ENCODE assay signal across 16 cellular contexts in genomic region chr5:129670944-129671343, GRCh38.
A peak's percentile ranks its signal among the peaks of the same experiment; 100 is the strongest.
DNase-seq lines count a peak whose midpoint lies in the region; ATAC-seq, FAIRE-seq and TF ChIP-seq lines count a peak whose summit lies in the region.
"Had no signal": no experiment of that assay in that cellular context is flagged by ENCODE, and none has a peak within 500 bp of the region (broad histone marks: within the 10 kb centered on the region; RNA-seq: fewer than 3 reads in every experiment).

No MANE protein-coding gene starts in this region.

- dilution Hi-C loops in mammary epithelial cell (cut with HindIII; ENCODE audit: low sequenced_read_pairs), result no loop called here
- dilution Hi-C loops in keratinocyte (cut with MboI; ENCODE audit: extremely low pct_ligation_motif_present, low sequenced_read_pairs), result no loop called here

- TF ChIP-seq CTCF in mammary epithelial cell (conservative IDR thresholded peaks at IDR 0.05 in 1 of 2, IDR thresholded peaks at IDR 0.05 in 1 of 2; ENCODE audit: extremely low read depth in 1 of 2, insufficient read depth in 1 of 2, low read depth in 1 of 2, low read length in 2 of 2), result no peak
- TF ChIP-seq CTCF in keratinocyte (optimal IDR thresholded peaks at IDR 0.05 in 1 of 3, IDR thresholded peaks at IDR 0.05 in 1 of 3, conservative IDR thresholded peaks at IDR 0.05 in 1 of 3; ENCODE audit: extremely low read depth in 1 of 3, insufficient read depth in 2 of 3, low read length in 3 of 3), result no peak

- peak; percentile 71 for FAIRE-seq in keratinocyte (lab: Jason Lieb, UNC)

- ATAC-seq in HG03469 (IDR thresholded peaks at IDR 0.05; ENCODE audit: unreplicated experiment), result no peak

- H3K9me3 ChIP-seq in mammary epithelial cell (replicated peaks; ENCODE audit: insufficient read depth, low read length) (no peaks in the 10 kb centered on the region), keratinocyte (ENCODE audit: control insufficient read depth, low read depth, low read length) (no peaks in the 10 kb centered on the region)
- H3K9me3 ChIP-seq: thyroid gland had no signal

- no peak overlapping the region for H3K4me3 ChIP-seq in mammary epithelial cell (replicated peaks in 1 of 3; ENCODE audit: insufficient read depth in 1 of 3, low read depth in 2 of 3, low read length in 3 of 3)
- no peak overlapping the region for H3K4me3 ChIP-seq in keratinocyte (ENCODE audit: control insufficient read depth in 2 of 3, extremely low read depth in 1 of 3, insufficient read depth in 2 of 3, low read depth in 1 of 3, low read length in 3 of 3)
- H3K4me3 ChIP-seq: thyroid gland had no signal

- H3K27me3 ChIP-seq in mammary epithelial cell (ENCODE audit: insufficient read depth, low read length) (no peaks in the 10 kb centered on the region), keratinocyte (ENCODE audit: control insufficient read depth, extremely low read depth, insufficient read depth, low read length) (no peaks in the 10 kb centered on the region)
- H3K27me3 ChIP-seq: thyroid gland had no signal

- in situ Hi-C loops in ACHN (cut with HindIII; ENCODE audit: low pct_ligation_motif_present, low pct_unique_long_range_greater_than_20kb, low sequenced_read_pairs), result no loop called here
- in situ Hi-C loops in mammary epithelial cell (cut with MboI; ENCODE audit: low sequenced_read_pairs in 2 of 2), result no loop called here

- H2AFZ ChIP-seq in mammary epithelial cell (ENCODE audit: low read depth, low read length), result peak overlapping the region; percentile 63
- H2AFZ ChIP-seq in keratinocyte (ENCODE audit: control insufficient read depth, low read length), result peak overlapping the region; percentile 55

- H3K4me2 ChIP-seq in mammary epithelial cell (ENCODE audit: insufficient read depth, low read depth, low read length) (no peak overlapping the region), keratinocyte (ENCODE audit: control insufficient read depth, extremely low read depth, insufficient read depth, low read depth, low read length) (peak overlapping the region; percentile 30)

- H3K9ac ChIP-seq in mammary epithelial cell (ENCODE audit: insufficient read depth, low read length), result no peak overlapping the region
- H3K9ac ChIP-seq in keratinocyte (ENCODE audit: control insufficient read depth, extremely low read depth, insufficient read depth, low read length), result no peak overlapping the region

- 10% methylated on average over 2 of the region's 2 CpGs for WGBS in mammary epithelial cell (ENCODE audit: low coverage, missing lambda C conversion rate)

- H3K27ac ChIP-seq in mammary epithelial cell (ENCODE audit: insufficient read depth, low read depth, low read length) (no peak overlapping the region), keratinocyte (ENCODE audit: control insufficient read depth, insufficient read depth, low read length) (no peak overlapping the region)
- H3K27ac ChIP-seq: thyroid gland had no signal

- no peaks in the 10 kb centered on the region for H3K36me3 ChIP-seq in mammary epithelial cell (ENCODE audit: insufficient read depth, low read length)
- H3K36me3 ChIP-seq in keratinocyte (ENCODE audit: control insufficient read depth in 2 of 2, extremely low read depth in 1 of 2, insufficient read depth in 2 of 2, low read length in 2 of 2), result no peaks in the 10 kb centered on the region
- H3K36me3 ChIP-seq: thyroid gland had no signal

- BruUV-seq in mammary epithelial cell (replicated peaks; lab: Mats Ljungman, UMichigan), result no TSS peak

- no peaks in the 10 kb centered on the region for H4K20me1 ChIP-seq in mammary epithelial cell (ENCODE audit: insufficient read depth, low read length)
- H4K20me1 ChIP-seq in keratinocyte (ENCODE audit: control insufficient read depth, extremely low read depth, insufficient read depth, low read length), result no peaks in the 10 kb centered on the region

- H3K4me1 ChIP-seq in mammary epithelial cell (ENCODE audit: insufficient read depth, low read length) (no peaks in the 10 kb centered on the region), keratinocyte (ENCODE audit: control insufficient read depth, extremely low read depth, insufficient read depth, low read length) (peaks cover 8% of the 10 kb centered on the region)
- H3K4me1 ChIP-seq: thyroid gland had no signal

- CTCF ChIA-PET in mammary epithelial cell (lab: Charles Lee; ENCODE audit: low non-redundant PET), result no interaction called here

- peak; percentile 61 for DNase-seq in ACHN
- peak; percentile 67 for DNase-seq in HS-5 (ENCODE audit: low read depth)
- peak; percentile 50 for DNase-seq in mammary epithelial cell
- DNase-seq in keratinocyte (ENCODE audit: low read depth, low spot score), result no peak
- DNase-seq in foreskin melanocyte, result no peak
- DNase-seq in posterior vena cava (ENCODE audit: low spot score), result no peak
- DNase-seq in GM19238 (ENCODE audit: insufficient read length, low spot score), result no peak
- DNase-seq: activated CD4-positive, alpha-beta T cell treated with anti-CD3 and anti-CD28 coated beads, Interleukin-2, amount 10 ng/mL, durations not matched to agents 7 days and 5 days; central memory CD4-positive, alpha-beta T cell; erythroblast; Kasumi-1; NCI-H1930; occipital lobe; T-helper 9 cell; thyroid gland had no signal

- no peaks in the 10 kb centered on the region for H3K9me1 ChIP-seq in keratinocyte (ENCODE audit: control insufficient read depth, extremely low read depth, insufficient read depth, low read length)

- H3K79me2 ChIP-seq in mammary epithelial cell (ENCODE audit: insufficient read depth, low read length) (no peaks in the 10 kb centered on the region), keratinocyte (ENCODE audit: control insufficient read depth, insufficient read depth, low read length) (no peaks in the 10 kb centered on the region)

- intact Hi-C loops in mammary epithelial cell (cut with micrococcal nuclease), result no loop called here
- intact Hi-C loops in posterior vena cava (cut with DNase I), result no loop called here

Comparison
In these comparisons a context has a peak if more than half of its experiments do, and no peak if none do; other contexts are left out.
1. DNase-seq: peak in ACHN (single experiment), HS-5 (single experiment) and mammary epithelial cell (single experiment); none in keratinocyte (single experiment), foreskin melanocyte (single experiment), posterior vena cava (single experiment) and GM19238 (single experiment).